16 cellular contexts compared by ENCODE assay signal in genomic region chr3:197613187-197613586, GRCh38. TPM values are rescaled to one million over a fixed set of nuclear protein-coding genes. Genes with fewer than 3 reads are reported as not detected.
DNase-seq lines count a peak whose midpoint lies in the region; ATAC-seq and TF ChIP-seq lines count a peak whose summit lies in the region.
"Had no signal": no experiment of that assay in that cellular context is flagged by ENCODE, and none has a peak within 500 bp of the region (broad histone marks: within the 10 kb centered on the region; RNA-seq: fewer than 3 reads in every experiment).

No MANE protein-coding gene starts in this region.

- ATAC-seq in mucosa of descending colon: peak; percentile 51

- H3K27ac Mint-ChIP-seq in HFFc6: peak overlapping the region; percentile 40; the same call in 1 of the 2 replicates
- H3K27ac Mint-ChIP-seq: B cell had no signal

- TF ChIP-seq CTCF in HFFc6 (IDR thresholded peaks at IDR 0.05) (no peak), mucosa of descending colon (IDR thresholded peaks at IDR 0.05) (no peak)

- H3K9me3 Mint-ChIP-seq in HFFc6: no peaks in the 10 kb centered on the region

- H3K9me3 ChIP-seq in mucosa of descending colon: no peaks in the 10 kb centered on the region
- H3K9me3 ChIP-seq: esophagus squamous epithelium, prostate gland had no signal

- H3K4me1 ChIP-seq in mucosa of descending colon (ENCODE audit: low read depth): no peaks in the 10 kb centered on the region
- H3K4me1 ChIP-seq: esophagus squamous epithelium, prostate gland had no signal

- H3K4me1 Mint-ChIP-seq in HFFc6 (ENCODE audit: low read depth): peaks cover 6% of the 10 kb centered on the region; the same call in 1 of the 2 replicates
- H3K4me1 Mint-ChIP-seq: B cell had no signal

- intact Hi-C loops in mucosa of descending colon (cut with DNase I, micrococcal nuclease): no loop called here

- H3K27me3 Mint-ChIP-seq in HFFc6 (ENCODE audit: insufficient read depth): no peaks in the 10 kb centered on the region
- H3K27me3 Mint-ChIP-seq: B cell had no signal

- no peak overlapping the region for H3K4me3 Mint-ChIP-seq in HFFc6
- H3K4me3 Mint-ChIP-seq: B cell had no signal

- H3K36me3 Mint-ChIP-seq in HFFc6 (ENCODE audit: low read depth): peaks cover 57% of the 10 kb centered on the region

- no peaks in the 10 kb centered on the region for H3K36me3 ChIP-seq in mucosa of descending colon (ENCODE audit: low read depth)

- DNase-seq in HFFc6 (no peak), T-helper 22 cell (ENCODE audit: low read depth) (peak; percentile 51), mucosa of descending colon (no peak), amniotic stem cell (lab: John Stamatoyannopoulos, UW) (no peak), NCI-H510A treated with DMSO at 0.1 percent for 48 hours (lab: John Stamatoyannopoulos, UW) (no peak), NCI-H1092 (lab: John Stamatoyannopoulos, UW) (no peak), H4 (ENCODE audit: low spot score) (no peak)
- peak; percentile 72 for DNase-seq in activated effector memory CD4-positive, alpha-beta T cell treated with anti-CD3 and anti-CD28 coated beads, Interleukin-2, amount 50 U/mL, for 16 hours
- DNase-seq: cortex of kidney, esophagus squamous epithelium, NCI-H1417 treated with DMSO at 0.1 percent for 48 hours, NCI-H446, SW 1271, trophoblast cell had no signal

- H3K4me3 ChIP-seq in mucosa of descending colon: no peak overlapping the region
- H3K4me3 ChIP-seq: esophagus squamous epithelium, prostate gland had no signal

RNA-seq across cellular contexts. Expression of gene BDH1, which starts 57.4 kb away (rescaled TPM):
- 1 to 10 TPM in 5 of 6 experiments, under 1 TPM in 1; 0.87 to 1.5 (median 1.2) TPM for total RNA-seq in HFFc6 (2021; fragmentation: NEBNext Ultra II Directional; extraction: Animal tissue kit (Norgen Biotek cat#: 25700))
- 100 to 1,000 TPM in 2 of 3 donors, 10 to 100 TPM in 1; 79.3 to 246 (median 160) TPM for total RNA-seq in mucosa of descending colon
- 4.9 and 9.4 TPM in 2 replicates for total RNA-seq in H4 (2014; rRNA removed; shearing (Covaris generic))

Comparison
In these comparisons a context has a peak if more than half of its experiments do, and no peak if none do; other contexts are left out.
1. DNase-seq: peak in T-helper 22 cell (single experiment) and activated effector memory CD4-positive, alpha-beta T cell treated with anti-CD3 and anti-CD28 coated beads, Interleukin-2, amount 50 U/mL, for 16 hours (single experiment); none in HFFc6 (single experiment), mucosa of descending colon (0 of 3), amniotic stem cell (single experiment), NCI-H510A treated with DMSO at 0.1 percent for 48 hours (single experiment), NCI-H1092 (single experiment) and H4 (single experiment).